In genomic region chr6:168536196-168536595, GRCh38 we compare ENCODE assay signal across 12 cellular contexts.
"Had no signal": no experiment of that assay in that cellular context is flagged by ENCODE, and none has a peak within 500 bp of the region (broad histone marks: within the 10 kb centered on the region; RNA-seq: fewer than 3 reads in every experiment).

No MANE protein-coding gene starts in this region.

- H3K4me3 ChIP-seq: lower lobe of right lung, SJCRH30 had no signal

- H3K27me3 ChIP-seq: brain microvascular endothelial cell had no signal

- H3K4me1 ChIP-seq: lower lobe of right lung, SJCRH30 had no signal

- H3K9me3 ChIP-seq: lower lobe of right lung, SJCRH30 had no signal

- DNase-seq: activated CD4-positive, alpha-beta T cell treated with anti-CD3 and anti-CD28 coated beads, Interleukin-2, amount 50 U/mL, for 4 hours; activated CD4-positive, CD25-positive, alpha-beta regulatory T cell treated with anti-CD3 and anti-CD28 coated beads, Interleukin-2, amount 50 U/mL, for 72 hours; activated T-cell treated with anti-CD3 and anti-CD28 coated beads, Interleukin-2, amount 50 U/mL, for 1 hour; amygdala; brain microvascular endothelial cell; hippocampal formation; kidney glomerular epithelial cell; lower lobe of right lung; midbrain; naive B cell; SJCRH30; substantia nigra had no signal

- H3K27ac ChIP-seq: brain microvascular endothelial cell, lower lobe of right lung, SJCRH30 had no signal

- H3K36me3 ChIP-seq: brain microvascular endothelial cell, lower lobe of right lung, SJCRH30 had no signal
